In the genomic region with DNA sequence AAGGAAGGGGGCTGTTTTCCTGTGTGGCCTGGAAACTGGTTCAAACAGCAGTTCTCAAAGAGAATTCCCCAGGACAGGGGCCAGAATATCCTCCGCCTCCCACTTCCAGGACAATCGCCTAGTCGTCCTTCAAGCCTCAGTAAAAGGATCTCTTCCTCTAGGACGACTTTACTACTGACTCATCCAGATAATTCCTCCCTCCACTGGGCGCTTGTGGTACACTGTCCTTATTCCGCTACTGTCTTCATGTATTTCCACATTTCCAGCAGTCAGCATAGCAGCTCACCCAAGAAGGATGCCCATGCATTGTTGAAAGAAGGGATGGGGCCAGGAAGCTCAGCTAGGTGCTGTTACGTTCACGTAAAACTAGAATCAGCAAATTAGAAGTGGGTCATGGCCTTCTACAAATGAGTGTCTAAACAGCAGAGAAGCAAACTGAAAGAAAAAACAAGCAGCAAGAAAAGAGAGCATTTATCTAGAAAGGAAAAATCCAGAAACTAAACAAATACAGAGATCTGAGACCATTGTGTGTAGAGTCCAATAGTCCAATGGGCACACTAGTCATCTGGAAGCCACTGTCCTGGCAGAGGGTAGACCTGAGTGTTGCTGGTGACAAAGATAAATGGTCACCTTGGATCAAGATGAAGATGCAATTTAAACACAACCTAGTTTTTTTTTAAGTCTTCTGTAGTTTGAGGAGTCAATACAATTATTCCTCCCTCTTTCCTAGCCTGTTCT, we compare ENCODE assay signal across 17 cellular contexts. TPM values are rescaled to one million over a fixed set of nuclear protein-coding genes. Genes with fewer than 3 reads are reported as not detected.
A peak's percentile ranks its signal among the peaks of the same experiment; 100 is the strongest.
DNase-seq lines count a peak whose midpoint lies in the region; ATAC-seq, FAIRE-seq and TF ChIP-seq lines count a peak whose summit lies in the region.
"Had no signal": no experiment of that assay in that cellular context is flagged by ENCODE, and none has a peak within 500 bp of the region (broad histone marks: within the 10 kb centered on the region; RNA-seq: fewer than 3 reads in every experiment).

No MANE protein-coding gene starts in this region.

- intact Hi-C loops in right lobe of liver (cut with DNase I) = no loop called here

- WGBS in right lobe of liver (ENCODE audit: insufficient coverage, low coverage, low lambda C conversion rate, missing lambda C conversion rate) = 38% methylated on average over 7 of the region's 8 CpGs

- FAIRE-seq in GM19239 (lab: Jason Lieb, UNC) = no peak
- FAIRE-seq: HTR-8/SVneo had no signal

- H3K4me3 ChIP-seq in brain microvascular endothelial cell (ENCODE audit: low read depth, low read length) = no peak overlapping the region
- H3K4me3 ChIP-seq in right lobe of liver = no peak overlapping the region
- H3K4me3 ChIP-seq: BLaER1 treated with 17β-estradiol and CSF1 and Interleukin-3, amounts not matched to agents 10 nM and 100 nM; HAP-1 had no signal

- TF ChIP-seq POLR2A in right lobe of liver (IDR thresholded peaks at IDR 0.05) = no peak

- H3K27me3 ChIP-seq in brain microvascular endothelial cell (replicated peaks) (peaks cover 2% of the 10 kb centered on the region), right lobe of liver (no peaks in the 10 kb centered on the region)
- H3K27me3 ChIP-seq: BLaER1 treated with 17β-estradiol and CSF1 and Interleukin-3, amounts not matched to agents 10 nM and 100 nM had no signal

- in situ Hi-C loops in brain microvascular endothelial cell (cut with HindIII; ENCODE audit: low pct_ligation_motif_present, low sequenced_read_pairs) = no loop called here

- peaks cover 0 to 12% (median 2%) of the 10 kb centered on the region in 4 donors for H3K4me1 ChIP-seq in right lobe of liver
- H3K4me1 ChIP-seq: HAP-1 had no signal

- H3K27ac ChIP-seq in brain microvascular endothelial cell (no peak overlapping the region), right lobe of liver (peak overlapping the region in 2 of 3 donors; percentile 58 to 86)
- H3K27ac ChIP-seq: BLaER1 treated with 17β-estradiol and CSF1 and Interleukin-3, amounts not matched to agents 10 nM and 100 nM; HL-60 had no signal

- ATAC-seq in right lobe of liver = peak; percentile 90 to 95 (median 92)
- ATAC-seq in GM21390 (IDR thresholded peaks at IDR 0.05; ENCODE audit: unreplicated experiment) = no peak
- ATAC-seq in HG02885 (IDR thresholded peaks at IDR 0.05; ENCODE audit: poor library complexity, unreplicated experiment) = no peak
- ATAC-seq: CD8-positive, alpha-beta T cell had no signal

- DNase-seq in M059J (ENCODE audit: low read depth) (peak; percentile 5), brain microvascular endothelial cell (peak; percentile 9), iris pigment epithelial cell (ENCODE audit: low read depth) (peak; percentile 10), right lobe of liver (no peak), GM19239 (ENCODE audit: insufficient read length, low spot score) (no peak)
- DNase-seq: Calu3; CD8-positive, alpha-beta T cell; DMS79 treated with DMSO at 0.1 percent for 48 hours; GF-D8 had no signal

- no peaks in the 10 kb centered on the region for H3K9me3 ChIP-seq in right lobe of liver
- H3K9me3 ChIP-seq: HAP-1 had no signal

- H3K36me3 ChIP-seq in brain microvascular endothelial cell (replicated peaks) (no peaks in the 10 kb centered on the region), right lobe of liver (no peaks in the 10 kb centered on the region)
- H3K36me3 ChIP-seq: HAP-1 had no signal

- TF ChIP-seq CTCF in brain microvascular endothelial cell (IDR thresholded peaks at IDR 0.05; ENCODE audit: low read depth, low read length, missing control alignments) (no peak), right lobe of liver (IDR thresholded peaks at IDR 0.05) (no peak)

RNA-seq across cellular contexts. Expression of a gene that starts 26.3 kb away (rescaled TPM):
- not detected in 2 replicates for total RNA-seq in M059J (2014; rRNA removed; shearing (Covaris generic))
- 10 to 100 TPM in 5 of 6 experiments, 1 to 10 TPM in 1; 9.6 to 28.5 (median 18.1) TPM for total RNA-seq in right lobe of liver
- total RNA-seq: A172; B cell; CD8-positive, alpha-beta T cell had no signal

RNA-seq across cellular contexts. Expression of a gene that starts 40.5 kb away (rescaled TPM):
- total RNA-seq in M059J (2014; rRNA removed; shearing (Covaris generic)) = 3.7 and 6.4 TPM in 2 replicates
- total RNA-seq in right lobe of liver = 1 to 10 TPM; 2.3 to 9.2 (median 2.7) TPM

Comparison
In these comparisons a context has a peak if more than half of its experiments do, and no peak if none do; other contexts are left out.
1. DNase-seq: peak in M059J (single experiment), brain microvascular endothelial cell (single experiment) and iris pigment epithelial cell (single experiment); none in right lobe of liver (0 of 3) and GM19239 (single experiment).
2. ATAC-seq: peak in right lobe of liver (4 of 4); none in GM21390 (single experiment) and HG02885 (single experiment).
3. RNA of a gene that starts 26.3 kb away (total RNA-seq): 9.6 to 28.5 TPM in right lobe of liver; not detected in M059J; every median in the first group is over 10 times any median in the second.